27 cellular contexts compared by ENCODE assay signal in genomic region chr12:113537751-113538087, GRCh38.
A peak's percentile ranks its signal among the peaks of the same experiment; 100 is the strongest.
DNase-seq lines count a peak whose midpoint lies in the region; ATAC-seq and TF ChIP-seq lines count a peak whose summit lies in the region.
"Had no signal": no experiment of that assay in that cellular context is flagged by ENCODE, and none has a peak within 500 bp of the region (broad histone marks: within the 10 kb centered on the region; RNA-seq: fewer than 3 reads in every experiment).

No MANE protein-coding gene starts in this region.

- no peak overlapping the region for H3K4me3 ChIP-seq in HCT116 (replicated peaks in 1 of 2; ENCODE audit: low read depth in 1 of 2, low read length in 2 of 2)
- H3K4me3 ChIP-seq in fibroblast of mammary gland (ENCODE audit: control insufficient read depth, low read depth, low read length), result no peak overlapping the region
- H3K4me3 ChIP-seq: left ventricle myocardium inferior, thoracic aorta, vagina had no signal

- POLR2A ChIA-PET in activated CD4-positive, alpha-beta T cell treated with anti-CD3 and anti-CD28 coated beads for 36 hours (lab: Charles Lee), result no interaction called here
- POLR2A ChIA-PET in HCT116 (lab: Charles Lee), result no interaction called here

- no peak overlapping the region for H3K27ac Mint-ChIP-seq in activated CD4-positive, alpha-beta T cell treated with anti-CD3 and anti-CD28 coated beads for 36 hours
- no peak overlapping the region for H3K27ac Mint-ChIP-seq in activated CD4-positive, alpha-beta T cell treated with anti-CD3 and anti-CD28 coated beads, Interleukin-2, amount 10 ng/mL, durations not matched to agents 24 days and 14 days
- H3K27ac Mint-ChIP-seq: CD4-positive, CD25-positive, alpha-beta regulatory T cell; dendritic cell treated with granulocyte-macrophage colony-stimulating factor and Interleukin-4, amounts not matched to agents 40 ng/mL and 50 ng/mL, for 4 days; immature natural killer cell; naive thymus-derived CD4-positive, alpha-beta T cell; WTC11 had no signal

- TF ChIP-seq CTCF in HCT116 (IDR thresholded peaks at IDR 0.05 in 2 of 3, conservative IDR thresholded peaks at IDR 0.05 in 1 of 3; ENCODE audit: borderline replicate concordance in 1 of 3, insufficient read depth in 1 of 3, low read depth in 2 of 3, low read length in 2 of 3) (no peak), fibroblast of mammary gland (conservative IDR thresholded peaks at IDR 0.05; ENCODE audit: control insufficient read depth, insufficient read depth, low read depth, low read length) (no peak)

- peak; percentile 29 for DNase-seq in activated CD4-positive, alpha-beta T cell treated with anti-CD3 and anti-CD28 coated beads for 36 hours
- DNase-seq in activated CD4-positive, alpha-beta T cell treated with anti-CD3 and anti-CD28 coated beads, Interleukin-2, amount 10 ng/mL, durations not matched to agents 24 days and 14 days, result no peak
- DNase-seq in HCT116 (ENCODE audit: low read depth, low spot score) (no peak), RPMI7951 (ENCODE audit: low read depth) (peak; percentile 24), fibroblast of mammary gland (ENCODE audit: low read depth) (peak; percentile 32), SKM-1 treated with dmso at 0.1 percent for 144 hours (lab: John Stamatoyannopoulos, UW; ENCODE audit: unreplicated experiment) (no peak)
- DNase-seq: activated CD4-positive, alpha-beta T cell treated with anti-CD3 and anti-CD28 coated beads, Interleukin-2, amount 50 U/mL, for 48 hours; activated gamma-delta T cell; CD4-positive, CD25-positive, alpha-beta regulatory T cell; GOT3; immature natural killer cell; KBM-7; left ventricle myocardium inferior; naive thymus-derived CD4-positive, alpha-beta T cell; NCI-H1436; NCI-H2081 treated with DMSO at 0.1 percent for 48 hours; NCI-H82; Right ventricle myocardium superior; stimulated activated naive CD8-positive, alpha-beta T cell treated with anti-CD3 and anti-CD28 coated beads, Interleukin-15, Interleukin-2, amounts not matched to agents 100 U/mL and 50 U/mL, for 24 hours had no signal

- no peaks in the 10 kb centered on the region for H3K36me3 ChIP-seq in HCT116 (ENCODE audit: control insufficient read depth in 1 of 2, insufficient read depth in 2 of 2, low read length in 2 of 2)
- H3K36me3 ChIP-seq: left ventricle myocardium inferior, thoracic aorta, vagina had no signal

- no TSS peak for BruUV-seq in HCT116 (replicated peaks; lab: Mats Ljungman, UMichigan)

- H3K27me3 Mint-ChIP-seq in activated CD4-positive, alpha-beta T cell treated with anti-CD3 and anti-CD28 coated beads for 36 hours, result peaks cover 17% of the 10 kb centered on the region
- no peaks in the 10 kb centered on the region for H3K27me3 Mint-ChIP-seq in activated CD4-positive, alpha-beta T cell treated with anti-CD3 and anti-CD28 coated beads, Interleukin-2, amount 10 ng/mL, durations not matched to agents 24 days and 14 days

- H3K4me1 ChIP-seq in HCT116 (ENCODE audit: control insufficient read depth in 1 of 2, insufficient read depth in 2 of 2, low read length in 2 of 2), result peaks cover 0 to 6% of the 10 kb centered on the region in 2 experiments; a peak in 1 of 4 replicates
- H3K4me1 ChIP-seq: left ventricle myocardium inferior, vagina had no signal

- H3K9me2 ChIP-seq in HCT116 (ENCODE audit: insufficient read depth), result no peaks in the 10 kb centered on the region

- H3K36me3 Mint-ChIP-seq in activated CD4-positive, alpha-beta T cell treated with anti-CD3 and anti-CD28 coated beads for 36 hours (ENCODE audit: low read depth), result no peaks in the 10 kb centered on the region
- H3K36me3 Mint-ChIP-seq in activated CD4-positive, alpha-beta T cell treated with anti-CD3 and anti-CD28 coated beads, Interleukin-2, amount 10 ng/mL, durations not matched to agents 24 days and 14 days (ENCODE audit: low read depth), result no peaks in the 10 kb centered on the region
- H3K36me3 Mint-ChIP-seq: CD4-positive, CD25-positive, alpha-beta regulatory T cell; immature natural killer cell had no signal

- no peak overlapping the region for H2AFZ ChIP-seq in HCT116 (ENCODE audit: low read depth, low read length, poor library complexity, severe bottlenecking)

- peaks cover 53% of the 10 kb centered on the region for H3K27me3 ChIP-seq in HCT116 (ENCODE audit: insufficient read depth, low read length)
- H3K27me3 ChIP-seq: vagina had no signal

- no peak overlapping the region for H3K27ac ChIP-seq in HCT116 (ENCODE audit: low read depth, low read length)
- H3K27ac ChIP-seq: 22Rv1, left ventricle myocardium inferior, thoracic aorta, vagina had no signal

- peaks cover 16% of the 10 kb centered on the region for H3K9me3 Mint-ChIP-seq in activated CD4-positive, alpha-beta T cell treated with anti-CD3 and anti-CD28 coated beads for 36 hours (ENCODE audit: low read depth)
- H3K9me3 Mint-ChIP-seq in activated CD4-positive, alpha-beta T cell treated with anti-CD3 and anti-CD28 coated beads, Interleukin-2, amount 10 ng/mL, durations not matched to agents 24 days and 14 days, result peaks cover 15% of the 10 kb centered on the region

- H3K4me3 Mint-ChIP-seq in activated CD4-positive, alpha-beta T cell treated with anti-CD3 and anti-CD28 coated beads for 36 hours, result no peak overlapping the region
- no peak overlapping the region for H3K4me3 Mint-ChIP-seq in activated CD4-positive, alpha-beta T cell treated with anti-CD3 and anti-CD28 coated beads, Interleukin-2, amount 10 ng/mL, durations not matched to agents 24 days and 14 days
- H3K4me3 Mint-ChIP-seq: CD4-positive, CD25-positive, alpha-beta regulatory T cell; central memory CD8-positive, alpha-beta T cell; dendritic cell treated with granulocyte-macrophage colony-stimulating factor and Interleukin-4, amounts not matched to agents 40 ng/mL and 50 ng/mL, for 4 days; immature natural killer cell; naive thymus-derived CD4-positive, alpha-beta T cell; WTC11 had no signal

- CTCF ChIA-PET in activated CD4-positive, alpha-beta T cell treated with anti-CD3 and anti-CD28 coated beads for 36 hours (lab: Charles Lee), result no interaction called here
- CTCF ChIA-PET in HCT116 (lab: Charles Lee), result no interaction called here

- H3K79me2 ChIP-seq in HCT116 (ENCODE audit: insufficient read depth, low read length), result no peaks in the 10 kb centered on the region

- RAD21 ChIA-PET in HCT116 (lab: Charles Lee; ENCODE audit: low non-redundant PET in 1 of 2, low total read pairs in 2 of 2, uncharacterized antibody in 2 of 2, unreplicated experiment in 2 of 2), result interaction anchor here in 1 of 2 experiments (0.7 kb wide), 1 partner anchor 9 kb away, joined by 4 read pairs; no protein-coding TSS in a partner anchor

- no peaks in the 10 kb centered on the region for H3K9me3 ChIP-seq in HCT116 (ENCODE audit: control insufficient read depth in 1 of 2, insufficient read depth in 1 of 2, low read depth in 1 of 2, low read length in 2 of 2)
- H3K9me3 ChIP-seq: thoracic aorta, vagina had no signal

- TF ChIP-seq POLR2A in HCT116 (IDR thresholded peaks at IDR 0.05; ENCODE audit: borderline replicate concordance, extremely low read depth, insufficient read depth, insufficient read length), result no peak

- no peak for TF ChIP-seq RAD21 in HCT116 (IDR thresholded peaks at IDR 0.05; ENCODE audit: low read depth)

- no peak overlapping the region for H3K4me2 ChIP-seq in HCT116 (ENCODE audit: low read length)

- peak; percentile 69 for ATAC-seq in activated CD4-positive, alpha-beta T cell treated with anti-CD3 and anti-CD28 coated beads for 36 hours
- ATAC-seq in HCT116 (no peak; the same call in 1 of the 2 replicates), HG03354 (IDR thresholded peaks at IDR 0.05; ENCODE audit: poor library complexity, severe bottlenecking, unreplicated experiment) (no peak), HG03521 (IDR thresholded peaks at IDR 0.05; ENCODE audit: unreplicated experiment) (no peak)
- ATAC-seq: naive thymus-derived CD4-positive, alpha-beta T cell; stimulated activated naive CD8-positive, alpha-beta T cell treated with anti-CD3 and anti-CD28 coated beads, Interleukin-15, Interleukin-2, amounts not matched to agents 100 U/mL and 50 U/mL, for 24 hours; WTC11 had no signal

- intact Hi-C loops in activated CD4-positive, alpha-beta T cell treated with anti-CD3 and anti-CD28 coated beads for 36 hours (cut with DNase I, micrococcal nuclease), result no loop called here
- intact Hi-C loops in activated CD4-positive, alpha-beta T cell treated with anti-CD3 and anti-CD28 coated beads, Interleukin-2, amount 10 ng/mL, durations not matched to agents 24 days and 14 days (cut with micrococcal nuclease), result no loop called here
- intact Hi-C loops in HCT116 (cut with micrococcal nuclease), result no loop called here

- no peaks in the 10 kb centered on the region for H4K20me1 ChIP-seq in HCT116 (ENCODE audit: insufficient read depth)

- H3K4me1 Mint-ChIP-seq in activated CD4-positive, alpha-beta T cell treated with anti-CD3 and anti-CD28 coated beads for 36 hours, result peaks cover 3% of the 10 kb centered on the region
- no peaks in the 10 kb centered on the region for H3K4me1 Mint-ChIP-seq in activated CD4-positive, alpha-beta T cell treated with anti-CD3 and anti-CD28 coated beads, Interleukin-2, amount 10 ng/mL, durations not matched to agents 24 days and 14 days
- H3K4me1 Mint-ChIP-seq: CD4-positive, CD25-positive, alpha-beta regulatory T cell; central memory CD8-positive, alpha-beta T cell; immature natural killer cell; naive thymus-derived CD4-positive, alpha-beta T cell had no signal

- no peak overlapping the region for H3K9ac ChIP-seq in HCT116 (ENCODE audit: low read length)

TF ChIP-seq in HCT116, 20 proteins besides CTCF, POLR2A, EP300 and RAD21:
- TF ChIP-seq ZNF274 (IDR thresholded peaks at IDR 0.05; ENCODE audit: low read depth, low read length) (no peak), FOSL1 (IDR thresholded peaks at IDR 0.05; ENCODE audit: low read depth) (peak; percentile 32; the same call in 1 of the 2 replicates)

Comparison
In these comparisons a context has a peak if more than half of its experiments do, and no peak if none do; other contexts are left out.
1. DNase-seq: peak in activated CD4-positive, alpha-beta T cell treated with anti-CD3 and anti-CD28 coated beads for 36 hours (single experiment), RPMI7951 (single experiment) and fibroblast of mammary gland (single experiment); none in activated CD4-positive, alpha-beta T cell treated with anti-CD3 and anti-CD28 coated beads, Interleukin-2, amount 10 ng/mL, durations not matched to agents 24 days and 14 days (single experiment), HCT116 (single experiment) and SKM-1 treated with dmso at 0.1 percent for 144 hours (single experiment).